In the genomic region with DNA sequence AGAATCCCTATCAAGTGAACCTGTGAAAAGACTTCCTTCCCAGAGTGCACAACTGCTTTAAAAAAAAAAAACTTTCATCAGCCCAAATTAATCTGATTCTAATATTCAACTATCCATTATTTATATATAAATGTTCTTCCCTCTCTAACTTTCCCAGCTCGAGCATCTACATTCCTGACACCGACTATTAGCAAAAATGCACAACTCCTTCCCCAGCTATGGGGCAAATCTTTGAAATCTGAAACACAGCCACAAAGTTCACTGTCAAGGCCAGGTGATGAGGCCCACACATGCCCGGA, we compare ENCODE assay signal across 8 cellular contexts. TPM values are rescaled to one million over a fixed set of nuclear protein-coding genes. Genes with fewer than 3 reads are reported as not detected.
DNase-seq lines count a peak whose midpoint lies in the region; ATAC-seq and TF ChIP-seq lines count a peak whose summit lies in the region.

No MANE protein-coding gene starts in this region.

- no peaks in the 10 kb centered on the region for H3K36me3 ChIP-seq in GM06990 (ENCODE audit: control insufficient read depth, insufficient read depth, low read length)
- 0 out of 2 replicates have a peak, but pooled peaks cover 3% of the 10 kb centered on the region for H3K36me3 ChIP-seq in PC-9 (ENCODE audit: low read depth)

- H4K20me1 ChIP-seq in PC-9 (ENCODE audit: insufficient read depth) = 0 out of 2 replicates have a peak, but pooled peaks cover 8% of the 10 kb centered on the region

- H3K4me1 ChIP-seq in PC-9 (replicated peaks; ENCODE audit: insufficient read depth) = peaks cover 38% of the 10 kb centered on the region

- DNase-seq in GM06990 (ENCODE audit: extremely low read depth, insufficient read length) (no peak), PC-9 (no peak), epithelial cell of proximal tubule (ENCODE audit: low read depth) (no peak), pons (ENCODE audit: low spot score) (peak; percentile 52), posterior vena cava (ENCODE audit: low spot score) (no peak), ecto neural progenitor cell (ENCODE audit: low spot score) (no peak), DMS153 treated with DMSO at 0.1 percent for 48 hours (lab: John Stamatoyannopoulos, UW; ENCODE audit: unreplicated experiment) (no peak)

- H2AFZ ChIP-seq in PC-9 = peak overlapping the region; percentile 89

- peak overlapping the region; percentile 85 for H3K4me2 ChIP-seq in PC-9

- H3K9me2 ChIP-seq in PC-9 (ENCODE audit: insufficient read depth) = no peaks in the 10 kb centered on the region

- peaks cover 25% of the 10 kb centered on the region for H3F3A ChIP-seq in PC-9 (ENCODE audit: insufficient read depth, low read depth)

- ATAC-seq in HG03457 (IDR thresholded peaks at IDR 0.05; ENCODE audit: unreplicated experiment) = no peak

- H3K79me2 ChIP-seq in PC-9 (ENCODE audit: low read depth) = peaks cover 59% of the 10 kb centered on the region

- BruUV-seq in PC-9 (replicated peaks; lab: Mats Ljungman, UMichigan) = TSS peak; percentile 40

- no peaks in the 10 kb centered on the region for H3K9me3 ChIP-seq in PC-9 (ENCODE audit: insufficient read depth, low read depth)

- CTCF ChIA-PET in PC-9 (lab: Charles Lee) = interaction anchor here (0.6 kb wide), 1 partner anchor 175 kb away, joined by 5 read pairs; no protein-coding TSS in a partner anchor

- peak overlapping the region; percentile 87 for H3K4me3 ChIP-seq in GM06990 (replicated peaks; ENCODE audit: low read depth, low read length)
- H3K4me3 ChIP-seq in PC-9 = peak overlapping the region; percentile 69
- peak overlapping the region; percentile 77 for H3K4me3 ChIP-seq in epithelial cell of proximal tubule (ENCODE audit: low read depth, low read length)

- intact Hi-C loops in PC-9 (cut with micrococcal nuclease; ENCODE audit: unreplicated experiment) (no loop called here), posterior vena cava (cut with DNase I) (no loop called here)

- H3K27ac ChIP-seq in PC-9 = peak overlapping the region; percentile 25; the same call in 1 of the 2 replicates

- TF ChIP-seq CTCF in GM06990 (IDR thresholded peaks at IDR 0.05; ENCODE audit: insufficient read depth, low read length, poor library complexity, severe bottlenecking) (no peak), PC-9 (conservative IDR thresholded peaks at IDR 0.05) (no peak), epithelial cell of proximal tubule (conservative IDR thresholded peaks at IDR 0.05; ENCODE audit: low read depth, low read length) (no peak)

- H3K27me3 ChIP-seq in GM06990 (replicated peaks; ENCODE audit: control insufficient read depth, insufficient read depth, low read length) = no peaks in the 10 kb centered on the region
- no peaks in the 10 kb centered on the region for H3K27me3 ChIP-seq in PC-9 (ENCODE audit: insufficient read depth, low read depth)

- POLR2A ChIA-PET in PC-9 (lab: Charles Lee; ENCODE audit: unreplicated experiment) = no interaction called here

RNA-seq across cellular contexts. Expression of a gene that starts 2.3 kb away (rescaled TPM):
- total RNA-seq in PC-9 (2021) = 45.6 and 54.3 TPM in 2 replicates
- total RNA-seq in epithelial cell of proximal tubule = 5.8 and 11.6 TPM in 2 replicates
- 10 to 100 TPM; 40.2 to 54.0 TPM for total RNA-seq in posterior vena cava
